Comparison of ENCODE assay signal across 17 cellular contexts in the genomic region with DNA sequence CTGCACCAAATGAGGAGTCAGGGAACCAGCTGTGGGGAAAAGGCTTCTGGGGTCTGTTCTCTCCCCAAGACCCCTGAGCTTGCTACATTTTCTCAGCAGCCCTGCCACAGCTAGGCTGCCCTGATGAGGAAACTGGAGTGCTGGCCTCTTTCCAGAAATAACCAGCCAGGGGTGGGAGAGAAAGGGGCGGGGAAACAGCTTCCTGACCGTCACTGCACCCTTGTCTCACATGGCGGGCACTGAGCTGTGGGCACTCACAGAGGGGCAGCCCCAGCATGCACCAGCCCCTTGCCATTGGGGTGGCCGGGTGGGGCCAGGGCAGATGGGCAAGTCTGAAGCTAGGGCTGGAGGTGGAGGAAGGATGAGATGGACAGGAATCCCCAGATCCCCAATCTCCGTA. TPM values are rescaled to one million over a fixed set of nuclear protein-coding genes. Genes with fewer than 3 reads are reported as not detected.
DNase-seq lines count a peak whose midpoint lies in the region; ATAC-seq, FAIRE-seq and TF ChIP-seq lines count a peak whose summit lies in the region.
"Had no signal": no experiment of that assay in that cellular context is flagged by ENCODE, and none has a peak within 500 bp of the region (broad histone marks: within the 10 kb centered on the region; RNA-seq: fewer than 3 reads in every experiment).

No MANE protein-coding gene starts in this region.

- H3K36me3 ChIP-seq in BLaER1 treated with 17β-estradiol and CSF1 and Interleukin-3, amounts not matched to agents 10 nM and 100 nM = no peaks in the 10 kb centered on the region
- H3K36me3 ChIP-seq in kidney (ENCODE audit: control insufficient read depth in 1 of 2, insufficient read depth in 2 of 2, low read length in 2 of 2) (no peaks in the 10 kb centered on the region), gastrocnemius medialis (no peaks in the 10 kb centered on the region)
- H3K36me3 ChIP-seq: MG63 had no signal

- H3K27me3 ChIP-seq in BLaER1 treated with 17β-estradiol and CSF1 and Interleukin-3, amounts not matched to agents 10 nM and 100 nM = no peaks in the 10 kb centered on the region
- no peaks in the 10 kb centered on the region for H3K27me3 ChIP-seq in gastrocnemius medialis
- H3K27me3 ChIP-seq: MG63 had no signal

- no peaks in the 10 kb centered on the region for H3K36me3 Mint-ChIP-seq in brain

- no peak overlapping the region for H3K4me3 ChIP-seq in BLaER1 treated with 17β-estradiol and CSF1 and Interleukin-3, amounts not matched to agents 10 nM and 100 nM
- H3K4me3 ChIP-seq in kidney (ENCODE audit: low read length in 2 of 2) (peak overlapping the region; percentile 11 to 60), gastrocnemius medialis (peak overlapping the region; percentile 59 to 68 (median 60))
- H3K4me3 ChIP-seq: MG63 had no signal

- ATAC-seq in gastrocnemius medialis (no peak), HG02798 (IDR thresholded peaks at IDR 0.05; ENCODE audit: poor library complexity, unreplicated experiment) (no peak)

- peaks cover 9% of the 10 kb centered on the region for H3K27me3 Mint-ChIP-seq in brain

- FAIRE-seq in kidney (lab: Jason Lieb, UNC) = no peak

- in situ Hi-C loops in gastrocnemius medialis (cut with MboI; ENCODE audit: low sequenced_read_pairs in 4 of 4) = no loop called here

- no peak overlapping the region for H3K27ac ChIP-seq in BLaER1 treated with 17β-estradiol and CSF1 and Interleukin-3, amounts not matched to agents 10 nM and 100 nM
- H3K27ac ChIP-seq in kidney (ENCODE audit: low read depth in 2 of 2, low read length in 2 of 2) = no peak overlapping the region
- peak overlapping the region; percentile 89 to 99 (median 98) for H3K27ac ChIP-seq in gastrocnemius medialis
- H3K27ac ChIP-seq: HL-60 had no signal

- TF ChIP-seq CTCF in brain (conservative IDR thresholded peaks at IDR 0.05) = no peak
- TF ChIP-seq CTCF in kidney (IDR thresholded peaks at IDR 0.05; ENCODE audit: borderline replicate concordance, extremely low read depth, insufficient read depth) = no peak
- TF ChIP-seq CTCF in gastrocnemius medialis (IDR thresholded peaks at IDR 0.05 in 4 of 5, conservative IDR thresholded peaks at IDR 0.05 in 1 of 5) = no peak

- peaks cover 19 to 45% (median 31%) of the 10 kb centered on the region in 10 experiments for H3K4me1 ChIP-seq in BLaER1 treated with 17β-estradiol and CSF1 and Interleukin-3, amounts not matched to agents 10 nM and 100 nM
- H3K4me1 ChIP-seq in kidney (ENCODE audit: control insufficient read depth in 1 of 2, insufficient read depth in 1 of 2, low read depth in 1 of 2, low read length in 2 of 2) (peaks cover 0 to 7% of the 10 kb centered on the region in 2 donors), gastrocnemius medialis (peaks cover 46 to 66% of the 10 kb centered on the region in 2 donors)

- H4K20me1 ChIP-seq in BLaER1 treated with 17β-estradiol and CSF1 and Interleukin-3, amounts not matched to agents 10 nM and 100 nM = no peaks in the 10 kb centered on the region

- peaks cover 61% of the 10 kb centered on the region for H3K4me1 Mint-ChIP-seq in brain

- TF ChIP-seq POLR2A in gastrocnemius medialis (IDR thresholded peaks at IDR 0.05) = no peak

- intact Hi-C loops in kidney (cut with DNase I) (no loop called here), gastrocnemius medialis (cut with DNase I; ENCODE audit: low total_unique reads) (loop anchor here (5.0 kb wide), 1 partner anchor 147 kb away; no protein-coding TSS in a partner anchor)

- peak overlapping the region; percentile 45 to 80 (median 69) for H3K4me2 ChIP-seq in BLaER1 treated with 17β-estradiol and CSF1 and Interleukin-3, amounts not matched to agents 10 nM and 100 nM

- H3K27ac Mint-ChIP-seq in brain = peak overlapping the region in 3 of 5 experiments; percentile 42 to 82 (median 80)
- H3K27ac Mint-ChIP-seq: CD4-positive, alpha-beta T cell had no signal

- H3K9ac ChIP-seq in BLaER1 treated with 17β-estradiol and CSF1 and Interleukin-3, amounts not matched to agents 10 nM and 100 nM = peak overlapping the region in 1 of 11 experiments; percentile 19; a peak in 1 of 22 replicates
- no peak overlapping the region for H3K9ac ChIP-seq in kidney (ENCODE audit: low read length in 2 of 2)

- no peak for DNase-seq in kidney
- peak in 1 of 2 donors; percentile 59 for DNase-seq in gastrocnemius medialis
- no peak for DNase-seq in Kasumi-1 (lab: John Stamatoyannopoulos, UW)
- DNase-seq in NCI-H446 treated with DMSO at 0.1 percent for 48 hours (lab: John Stamatoyannopoulos, UW) = no peak
- no peak for DNase-seq in KG1 (lab: John Stamatoyannopoulos, UW)
- DNase-seq: activated T-cell treated with anti-CD3 and anti-CD28 coated beads for 4 hours; CD4-positive, alpha-beta T cell; central memory CD4-positive, alpha-beta T cell; DMS53; MG63; NCI-H2227 treated with DMSO at 0.1 percent for 48 hours; RPMI8226; stimulated activated CD4-positive, alpha-beta T cell treated with anti-CD3 and anti-CD28 coated beads, Interleukin-2, amount 100 ng/mL, for 48 hours had no signal

- peaks cover 0 to 6% (median 0%) of the 10 kb centered on the region in 5 experiments for H3K9me3 Mint-ChIP-seq in brain
- H3K9me3 Mint-ChIP-seq: CD4-positive, alpha-beta T cell had no signal

- H3K9me3 ChIP-seq in BLaER1 treated with 17β-estradiol and CSF1 and Interleukin-3, amounts not matched to agents 10 nM and 100 nM (replicated peaks in 1 of 11) = peaks cover 0 to 10% (median 2%) of the 10 kb centered on the region in 11 experiments; a peak in 3 of 22 replicates
- H3K9me3 ChIP-seq in kidney (ENCODE audit: control insufficient read depth in 1 of 2, low read length in 2 of 2) (no peaks in the 10 kb centered on the region), gastrocnemius medialis (no peaks in the 10 kb centered on the region)
- H3K9me3 ChIP-seq: MG63 had no signal

- H3K4me3 Mint-ChIP-seq in brain = peak overlapping the region in 2 of 5 experiments; percentile 69 to 80
- H3K4me3 Mint-ChIP-seq: CD4-positive, alpha-beta T cell had no signal

RNA-seq across cellular contexts. Expression of gene SRL, which starts 2.9 kb away (rescaled TPM):
- polyA plus RNA-seq in brain (ENCODE audit: insufficient read depth, low read depth, low replicate concordance) (3.7 TPM), kidney (ENCODE audit: insufficient read depth, low read depth, low replicate concordance) (2.6 TPM)
- total RNA-seq in kidney (3.3 TPM), gastrocnemius medialis (100 to 1,000 TPM; 184 to 519 (median 364) TPM)
- total RNA-seq: CD4-positive, alpha-beta T cell had no signal

RNA-seq across cellular contexts. Expression of gene TFAP4, which starts 33.8 kb away (rescaled TPM):
- polyA plus RNA-seq in brain (ENCODE audit: insufficient read depth, low read depth, low replicate concordance) (12.2 TPM), kidney (ENCODE audit: insufficient read depth, low read depth, low replicate concordance) (3.2 TPM)
- total RNA-seq in kidney (11.9 TPM), gastrocnemius medialis (1 to 10 TPM; 3.2 to 5.0 (median 4.1) TPM)

Comparison
In these comparisons a context has a peak if more than half of its experiments do, and no peak if none do; other contexts are left out.
1. H3K27ac ChIP-seq: peak in gastrocnemius medialis (4 of 4); none in BLaER1 treated with 17β-estradiol and CSF1 and Interleukin-3, amounts not matched to agents 10 nM and 100 nM (0 of 11) and kidney (0 of 2).
2. H3K4me3 ChIP-seq: peak in kidney (2 of 2) and gastrocnemius medialis (4 of 4); none in BLaER1 treated with 17β-estradiol and CSF1 and Interleukin-3, amounts not matched to agents 10 nM and 100 nM (0 of 10).
3. RNA of gene SRL, which starts 2.9 kb away (total RNA-seq): 184 to 519 TPM in gastrocnemius medialis; 3.3 TPM in kidney (single experiment); every median in the first group is over 10 times any median in the second.